Comparison of ENCODE assay signal across 10 cellular contexts in genomic region chr2:225008179-225008829, GRCh38. TPM values are rescaled to one million over a fixed set of nuclear protein-coding genes. Genes with fewer than 3 reads are reported as not detected.
A peak's percentile ranks its signal among the peaks of the same experiment; 100 is the strongest.
DNase-seq lines count a peak whose midpoint lies in the region; ATAC-seq and TF ChIP-seq lines count a peak whose summit lies in the region.
"Had no signal": no experiment of that assay in that cellular context is flagged by ENCODE, and none has a peak within 500 bp of the region (broad histone marks: within the 10 kb centered on the region; RNA-seq: fewer than 3 reads in every experiment).

No MANE protein-coding gene starts in this region.

- peaks cover under 1% of the 10 kb centered on the region for H3K4me1 ChIP-seq in body of pancreas
- peaks cover 22% of the 10 kb centered on the region for H3K4me1 ChIP-seq in effector memory CD4-positive, alpha-beta T cell (ENCODE audit: control insufficient read depth, insufficient read depth, low read length, poor library complexity, severe bottlenecking)

- WGBS in body of pancreas, 2 donors, result 34 to 61% methylated on average over 2 of the region's 2 CpGs

- no peaks in the 10 kb centered on the region for H3K36me3 ChIP-seq in body of pancreas (replicated peaks in 1 of 2; ENCODE audit: insufficient read depth in 1 of 2, low read depth in 2 of 2)
- H3K36me3 ChIP-seq in effector memory CD4-positive, alpha-beta T cell (ENCODE audit: control insufficient read depth, insufficient read depth, low read length), result peaks cover 3% of the 10 kb centered on the region

- intact Hi-C loops in activated CD4-positive, alpha-beta memory T cell treated with anti-CD3 and anti-CD28 coated beads for 36 hours (cut with micrococcal nuclease), result loop anchor here (10.0 kb wide), 1 partner anchor 456 kb away; no protein-coding TSS in a partner anchor
- intact Hi-C loops in body of pancreas (cut with DNase I), result no loop called here

- no peak overlapping the region for H3K27ac ChIP-seq in body of pancreas
- H3K27ac ChIP-seq in effector memory CD4-positive, alpha-beta T cell (ENCODE audit: insufficient read depth, low read length, poor library complexity, severe bottlenecking), result no peak overlapping the region

- H3K9me3 ChIP-seq in body of pancreas, result no peaks in the 10 kb centered on the region
- no peaks in the 10 kb centered on the region for H3K9me3 ChIP-seq in effector memory CD4-positive, alpha-beta T cell (ENCODE audit: control insufficient read depth, low read length)

- H3K36me3 Mint-ChIP-seq in activated CD4-positive, alpha-beta memory T cell treated with anti-CD3 and anti-CD28 coated beads for 36 hours, result peaks cover 4% of the 10 kb centered on the region
- H3K36me3 Mint-ChIP-seq in activated CD4-positive, alpha-beta memory T cell treated with anti-CD3 and anti-CD28 coated beads, Interleukin-2, amount 10 ng/mL, durations not matched to agents 7 days and 5 days (ENCODE audit: low read depth), result peaks cover 25% of the 10 kb centered on the region
- peaks cover 46 to 63% of the 10 kb centered on the region in 2 donors for H3K36me3 Mint-ChIP-seq in stimulated activated naive B cell treated with anti-CD40 and anti-IgM and Interleukin-4, amounts not matched to agents 10 μg/mL and 1 μg/mL and 100 μg/mL, for 72 hours

- no peak for TF ChIP-seq CTCF in body of pancreas (IDR thresholded peaks at IDR 0.05)

- TF ChIP-seq POLR2A in body of pancreas (IDR thresholded peaks at IDR 0.05), result no peak

- peaks cover 94% of the 10 kb centered on the region for H3K4me1 Mint-ChIP-seq in activated CD4-positive, alpha-beta memory T cell treated with anti-CD3 and anti-CD28 coated beads for 36 hours (ENCODE audit: low read depth)
- H3K4me1 Mint-ChIP-seq in activated CD4-positive, alpha-beta memory T cell treated with anti-CD3 and anti-CD28 coated beads, Interleukin-2, amount 10 ng/mL, durations not matched to agents 7 days and 5 days, result peaks cover 74% of the 10 kb centered on the region
- H3K4me1 Mint-ChIP-seq in stimulated activated naive B cell treated with anti-CD40 and anti-IgM and Interleukin-4, amounts not matched to agents 10 μg/mL and 1 μg/mL and 100 μg/mL, for 72 hours, result peaks cover 54 to 88% of the 10 kb centered on the region in 2 donors

- ATAC-seq in HG02885 (IDR thresholded peaks at IDR 0.05; ENCODE audit: poor library complexity, unreplicated experiment) (peak; percentile 80), body of pancreas (no peak)
- peak; percentile 86 to 90 for ATAC-seq in stimulated activated naive B cell treated with anti-CD40 and anti-IgM and Interleukin-4, amounts not matched to agents 10 μg/mL and 1 μg/mL and 100 μg/mL, for 72 hours (replicated peaks)

- no peak overlapping the region for H3K4me3 Mint-ChIP-seq in activated CD4-positive, alpha-beta memory T cell treated with anti-CD3 and anti-CD28 coated beads for 36 hours
- no peak overlapping the region for H3K4me3 Mint-ChIP-seq in activated CD4-positive, alpha-beta memory T cell treated with anti-CD3 and anti-CD28 coated beads, Interleukin-2, amount 10 ng/mL, durations not matched to agents 7 days and 5 days
- peak overlapping the region; percentile 70 to 71 for H3K4me3 Mint-ChIP-seq in stimulated activated naive B cell treated with anti-CD40 and anti-IgM and Interleukin-4, amounts not matched to agents 10 μg/mL and 1 μg/mL and 100 μg/mL, for 72 hours

- DNase-seq in activated CD4-positive, alpha-beta memory T cell treated with anti-CD3 and anti-CD28 coated beads for 36 hours, result no peak
- no peak for DNase-seq in activated CD4-positive, alpha-beta memory T cell treated with anti-CD3 and anti-CD28 coated beads, Interleukin-2, amount 10 ng/mL, durations not matched to agents 7 days and 5 days
- DNase-seq in NOMO-1 treated with DMSO at 0.1 percent for 48 hours (lab: John Stamatoyannopoulos, UW; ENCODE audit: unreplicated experiment) (peak; percentile 95), body of pancreas (no peak), COLO668 (lab: John Stamatoyannopoulos, UW; ENCODE audit: unreplicated experiment) (no peak)
- peak; percentile 15 for DNase-seq in stimulated activated naive B cell treated with anti-CD40 and anti-IgM and Interleukin-4, amounts not matched to agents 10 μg/mL and 1 μg/mL and 100 μg/mL, for 72 hours
- no peak for DNase-seq in effector memory CD4-positive, alpha-beta T cell
- DNase-seq: activated CD8-positive, alpha-beta memory T cell treated with anti-CD3 and anti-CD28 coated beads, Interleukin-2, amount 50 U/mL, for 4 hours; Right ventricle myocardium superior had no signal

- H3K27me3 Mint-ChIP-seq in activated CD4-positive, alpha-beta memory T cell treated with anti-CD3 and anti-CD28 coated beads for 36 hours, result no peaks in the 10 kb centered on the region
- no peaks in the 10 kb centered on the region for H3K27me3 Mint-ChIP-seq in activated CD4-positive, alpha-beta memory T cell treated with anti-CD3 and anti-CD28 coated beads, Interleukin-2, amount 10 ng/mL, durations not matched to agents 7 days and 5 days
- H3K27me3 Mint-ChIP-seq in stimulated activated naive B cell treated with anti-CD40 and anti-IgM and Interleukin-4, amounts not matched to agents 10 μg/mL and 1 μg/mL and 100 μg/mL, for 72 hours, result no peaks in the 10 kb centered on the region

- H3K27ac Mint-ChIP-seq in activated CD4-positive, alpha-beta memory T cell treated with anti-CD3 and anti-CD28 coated beads for 36 hours, result peak overlapping the region; percentile 57
- no peak overlapping the region for H3K27ac Mint-ChIP-seq in activated CD4-positive, alpha-beta memory T cell treated with anti-CD3 and anti-CD28 coated beads, Interleukin-2, amount 10 ng/mL, durations not matched to agents 7 days and 5 days
- peak overlapping the region; percentile 98 for H3K27ac Mint-ChIP-seq in stimulated activated naive B cell treated with anti-CD40 and anti-IgM and Interleukin-4, amounts not matched to agents 10 μg/mL and 1 μg/mL and 100 μg/mL, for 72 hours

- CTCF ChIA-PET in activated CD4-positive, alpha-beta memory T cell treated with anti-CD3 and anti-CD28 coated beads for 36 hours (lab: Charles Lee), result interaction anchor here (1.1 to 1.4 kb wide), 3 partner anchors 75 to 227 kb away, joined by 3 to 4 read pairs (median 4); no protein-coding TSS in a partner anchor
- CTCF ChIA-PET in activated CD4-positive, alpha-beta memory T cell treated with anti-CD3 and anti-CD28 coated beads, Interleukin-2, amount 10 ng/mL, durations not matched to agents 7 days and 5 days (lab: Charles Lee), result interaction anchor here (1.4 to 2.2 kb wide), 5 partner anchors 18 to 153 kb away, joined by 4 to 6 read pairs (median 5); no protein-coding TSS in a partner anchor

- no peaks in the 10 kb centered on the region for H3K9me3 Mint-ChIP-seq in activated CD4-positive, alpha-beta memory T cell treated with anti-CD3 and anti-CD28 coated beads for 36 hours
- no peaks in the 10 kb centered on the region for H3K9me3 Mint-ChIP-seq in activated CD4-positive, alpha-beta memory T cell treated with anti-CD3 and anti-CD28 coated beads, Interleukin-2, amount 10 ng/mL, durations not matched to agents 7 days and 5 days
- H3K9me3 Mint-ChIP-seq in stimulated activated naive B cell treated with anti-CD40 and anti-IgM and Interleukin-4, amounts not matched to agents 10 μg/mL and 1 μg/mL and 100 μg/mL, for 72 hours, result peaks cover 0 to 3% of the 10 kb centered on the region in 2 donors

- H3K27me3 ChIP-seq in body of pancreas, result no peaks in the 10 kb centered on the region
- H3K27me3 ChIP-seq in effector memory CD4-positive, alpha-beta T cell (replicated peaks; ENCODE audit: control insufficient read depth, insufficient read depth, low read length, poor library complexity, severe bottlenecking), result no peaks in the 10 kb centered on the region

- POLR2A ChIA-PET in activated CD4-positive, alpha-beta memory T cell treated with anti-CD3 and anti-CD28 coated beads for 36 hours (lab: Charles Lee), result interaction anchor here (1.1 to 1.7 kb wide), 2 partner anchors 62 to 65 kb away, joined by 3 to 4 read pairs; no protein-coding TSS in a partner anchor
- POLR2A ChIA-PET in activated CD4-positive, alpha-beta memory T cell treated with anti-CD3 and anti-CD28 coated beads, Interleukin-2, amount 10 ng/mL, durations not matched to agents 7 days and 5 days (lab: Charles Lee), result no interaction called here

- no peak overlapping the region for H3K4me3 ChIP-seq in body of pancreas
- H3K4me3 ChIP-seq in effector memory CD4-positive, alpha-beta T cell (ENCODE audit: insufficient read depth, low read depth, low read length, poor library complexity, severe bottlenecking), result no peak overlapping the region

RNA-seq across cellular contexts. Expression of gene DOCK10, which starts 34.0 kb away (rescaled TPM):
- total RNA-seq in activated CD4-positive, alpha-beta memory T cell treated with anti-CD3 and anti-CD28 coated beads for 36 hours, result 100 to 1,000 TPM; 134 to 139 TPM
- 100 to 1,000 TPM; 223 to 239 TPM for total RNA-seq in activated CD4-positive, alpha-beta memory T cell treated with anti-CD3 and anti-CD28 coated beads, Interleukin-2, amount 10 ng/mL, durations not matched to agents 7 days and 5 days
- total RNA-seq in body of pancreas, result 1 to 10 TPM; 2.0 to 3.4 TPM

Comparison
In these comparisons a context has a peak if more than half of its experiments do, and no peak if none do; other contexts are left out.
1. DNase-seq: peak in NOMO-1 treated with DMSO at 0.1 percent for 48 hours (single experiment) and stimulated activated naive B cell treated with anti-CD40 and anti-IgM and Interleukin-4, amounts not matched to agents 10 μg/mL and 1 μg/mL and 100 μg/mL, for 72 hours (single experiment); none in activated CD4-positive, alpha-beta memory T cell treated with anti-CD3 and anti-CD28 coated beads for 36 hours (single experiment), activated CD4-positive, alpha-beta memory T cell treated with anti-CD3 and anti-CD28 coated beads, Interleukin-2, amount 10 ng/mL, durations not matched to agents 7 days and 5 days (single experiment), body of pancreas (0 of 4), COLO668 (single experiment) and effector memory CD4-positive, alpha-beta T cell (0 of 3).
2. H3K4me3 Mint-ChIP-seq: peak in stimulated activated naive B cell treated with anti-CD40 and anti-IgM and Interleukin-4, amounts not matched to agents 10 μg/mL and 1 μg/mL and 100 μg/mL, for 72 hours (2 of 2); none in activated CD4-positive, alpha-beta memory T cell treated with anti-CD3 and anti-CD28 coated beads for 36 hours (single experiment) and activated CD4-positive, alpha-beta memory T cell treated with anti-CD3 and anti-CD28 coated beads, Interleukin-2, amount 10 ng/mL, durations not matched to agents 7 days and 5 days (single experiment).
3. RNA of gene DOCK10, which starts 34.0 kb away (total RNA-seq): 223 to 239 TPM in activated CD4-positive, alpha-beta memory T cell treated with anti-CD3 and anti-CD28 coated beads, Interleukin-2, amount 10 ng/mL, durations not matched to agents 7 days and 5 days and 134 to 139 TPM in activated CD4-positive, alpha-beta memory T cell treated with anti-CD3 and anti-CD28 coated beads for 36 hours; 2.0 to 3.4 TPM in body of pancreas; every median in the first group is over 10 times any median in the second.